In genomic region chr21:28633803-28634572, GRCh38 we compare ENCODE assay signal across 12 cellular contexts.
DNase-seq lines count a peak whose midpoint lies in the region; TF ChIP-seq lines count a peak whose summit lies in the region.
"Had no signal": no experiment of that assay in that cellular context is flagged by ENCODE, and none has a peak within 500 bp of the region (broad histone marks: within the 10 kb centered on the region; RNA-seq: fewer than 3 reads in every experiment).

No MANE protein-coding gene starts in this region.

- H4K20me1 ChIP-seq in smooth muscle cell (ENCODE audit: low read depth) = no peaks in the 10 kb centered on the region

- in situ Hi-C loops in KBM-7 (cut with MboI; ENCODE audit: low pct_unique_long_range_greater_than_20kb, low sequenced_read_pairs) = no loop called here

- H3K27ac ChIP-seq in smooth muscle cell (ENCODE audit: low read depth) = peak overlapping the region; percentile 82

- H3K4me1 Mint-ChIP-seq in HFFc6 (ENCODE audit: low read depth) = peaks cover 87% of the 10 kb centered on the region

- H3K27me3 ChIP-seq in adipocyte (replicated peaks; ENCODE audit: control insufficient read depth, insufficient read depth, low read length) (no peaks in the 10 kb centered on the region), smooth muscle cell (ENCODE audit: low read depth) (no peaks in the 10 kb centered on the region)
- H3K27me3 ChIP-seq: sigmoid colon had no signal

- peak overlapping the region; percentile 80 for H3K4me3 Mint-ChIP-seq in HFFc6
- H3K4me3 Mint-ChIP-seq: T-helper 2 cell treated with Interferon-gamma antibody and Interleukin-4, amounts not matched to agents 5 μg/mL and 100 μg/mL, for 36 hours had no signal

- DNase-seq in HFFc6 (peak; percentile 88), adipocyte (ENCODE audit: low read depth) (peak; percentile 70), germinal center (ENCODE audit: low spot score) (peak; percentile 4), smooth muscle cell (lab: John Stamatoyannopoulos, UW; ENCODE audit: unreplicated experiment) (no peak), Kasumi-1 (lab: John Stamatoyannopoulos, UW) (no peak), kidney glomerular epithelial cell (lab: John Stamatoyannopoulos, UW) (no peak), KBM-7 (no peak)
- no peak for DNase-seq in stimulated activated naive CD4-positive, alpha-beta T cell treated with Interleukin-2 at 50 U/mL for 16 hours (lab: John Stamatoyannopoulos, UW)
- DNase-seq: NCI-H2081, sigmoid colon had no signal

- H3K79me2 ChIP-seq in smooth muscle cell (ENCODE audit: low read depth) = no peaks in the 10 kb centered on the region

- peaks cover 12% of the 10 kb centered on the region for H3F3A ChIP-seq in smooth muscle cell (ENCODE audit: low read depth)

- no peaks in the 10 kb centered on the region for H3K27me3 Mint-ChIP-seq in HFFc6 (ENCODE audit: insufficient read depth)

- H3K4me2 ChIP-seq in smooth muscle cell = no peak overlapping the region

- H3K4me3 ChIP-seq in adipocyte (ENCODE audit: low read length) (peak overlapping the region; percentile 3), smooth muscle cell (no peak overlapping the region)
- H3K4me3 ChIP-seq: sigmoid colon had no signal

- TF ChIP-seq CTCF in HFFc6 (IDR thresholded peaks at IDR 0.05) (no peak), smooth muscle cell (IDR thresholded peaks at IDR 0.05; ENCODE audit: borderline replicate concordance, insufficient read depth, poor library complexity, severe bottlenecking) (no peak)

- H3K36me3 Mint-ChIP-seq in HFFc6 (ENCODE audit: low read depth) = peaks cover 12% of the 10 kb centered on the region

- H3K9me3 ChIP-seq in adipocyte (ENCODE audit: control insufficient read depth, low read length) = no peaks in the 10 kb centered on the region
- H3K9me3 ChIP-seq in smooth muscle cell (replicated peaks; ENCODE audit: low read depth) = no peaks in the 10 kb centered on the region
- H3K9me3 ChIP-seq: sigmoid colon had no signal

- H3K4me1 ChIP-seq in adipocyte (ENCODE audit: control insufficient read depth, insufficient read depth, low read length) (peaks cover 56% of the 10 kb centered on the region), smooth muscle cell (ENCODE audit: low read depth) (no peaks in the 10 kb centered on the region)

- no peaks in the 10 kb centered on the region for H3K9me3 Mint-ChIP-seq in HFFc6
- H3K9me3 Mint-ChIP-seq: T-helper 2 cell treated with Interferon-gamma antibody and Interleukin-4, amounts not matched to agents 5 μg/mL and 100 μg/mL, for 36 hours had no signal

- H3K36me3 ChIP-seq in adipocyte (ENCODE audit: control insufficient read depth, insufficient read depth, low read length, severe bottlenecking) (no peaks in the 10 kb centered on the region), smooth muscle cell (ENCODE audit: low read depth) (no peaks in the 10 kb centered on the region)
- H3K36me3 ChIP-seq: sigmoid colon had no signal

- 76% methylated on average over 12 of the region's 12 CpGs for WGBS in smooth muscle cell (ENCODE audit: low lambda C conversion rate)

- H3K9ac ChIP-seq in adipocyte (ENCODE audit: low read length) (peak overlapping the region; percentile 81), smooth muscle cell (ENCODE audit: low read depth) (peak overlapping the region; percentile 33)

- H2AFZ ChIP-seq in smooth muscle cell (ENCODE audit: low read depth) = no peak overlapping the region

- H3K27ac Mint-ChIP-seq in HFFc6 = peak overlapping the region; percentile 99
- H3K27ac Mint-ChIP-seq: activated naive CD4-positive, alpha-beta T cell treated with anti-CD3 and anti-CD28 coated beads, Interleukin-2, amount 50 U/mL, for 72 hours; T-helper 2 cell treated with Interferon-gamma antibody and Interleukin-4, amounts not matched to agents 5 μg/mL and 100 μg/mL, for 36 hours had no signal

Comparison
In these comparisons a context has a peak if more than half of its experiments do, and no peak if none do; other contexts are left out.
1. DNase-seq: peak in HFFc6 (single experiment), adipocyte (single experiment) and germinal center (single experiment); none in smooth muscle cell (single experiment), Kasumi-1 (0 of 2), stimulated activated naive CD4-positive, alpha-beta T cell treated with Interleukin-2 at 50 U/mL for 16 hours (single experiment), kidney glomerular epithelial cell (single experiment) and KBM-7 (single experiment).